In genomic region chr1:21654209-21654608, GRCh38 we compare ENCODE assay signal across 26 cellular contexts.
"Had no signal": no experiment of that assay in that cellular context is flagged by ENCODE, and none has a peak within 500 bp of the region (broad histone marks: within the 10 kb centered on the region; RNA-seq: fewer than 3 reads in every experiment).

No MANE protein-coding gene starts in this region.

- H3K9me3 ChIP-seq: Peyer's patch, SJCRH30 had no signal

- DNase-seq: activated CD4-positive, alpha-beta T cell treated with anti-CD3 and anti-CD28 coated beads for 4 hours; activated CD8-positive, alpha-beta memory T cell treated with anti-CD3 and anti-CD28 coated beads, Interleukin-2, amount 50 U/mL, for 4 hours; activated CD8-positive, alpha-beta T cell treated with anti-CD3 and anti-CD28 coated beads for 36 hours; activated gamma-delta T cell treated with Interleukin-2 at 50 U/mL for 16 hours; activated naive CD4-positive, alpha-beta T cell treated with anti-CD3 and anti-CD28 coated beads, Interleukin-2, amount 10 ng/mL, durations not matched to agents 7 days and 5 days; activated naive CD8-positive, alpha-beta T cell treated with anti-CD3 and anti-CD28 coated beads for 36 hours; activated T-cell treated with anti-CD3 and anti-CD28 coated beads, Interleukin-2, amount 50 U/mL, for 72 hours; Kasumi-1; KBM-7; NCI-H1105 treated with DMSO at 0.1 percent for 48 hours; NCI-H146; NCI-H1930; NCI-H2171; NCI-H2227 treated with DMSO at 0.1 percent for 48 hours; NCI-H446 treated with DMSO at 0.1 percent for 48 hours; NCI-H524 treated with DMSO at 0.1 percent for 48 hours; NCI-H774; Peyer's patch; Right ventricle myocardium superior; SW 1271 had no signal

- H3K9me3 Mint-ChIP-seq: activated CD8-positive, alpha-beta T cell treated with anti-CD3 and anti-CD28 coated beads for 36 hours; activated naive CD4-positive, alpha-beta T cell treated with anti-CD3 and anti-CD28 coated beads, Interleukin-2, amount 10 ng/mL, durations not matched to agents 7 days and 5 days; activated naive CD8-positive, alpha-beta T cell treated with anti-CD3 and anti-CD28 coated beads for 36 hours; activated T-cell treated with anti-CD3 and anti-CD28 coated beads, Interleukin-2, amount 50 U/mL, for 72 hours; activated T-helper 2 cell treated with anti-CD3 and anti-CD28 coated beads, Interferon-gamma antibody, Interleukin-2, Interleukin-4, amounts not matched to agents 10 μg/mL and 5 μg/mL and 100 μg/mL, durations not matched to agents 14 hours and 24 hours and 36 hours; T-helper 1 cell treated with Interleukin-12 subunit alpha and Interleukin-12 subunit beta and Interleukin-4 antibody, amounts not matched to agents 30 μg/mL and 1 μg/mL, for 36 hours had no signal

- H3K36me3 Mint-ChIP-seq: activated naive CD4-positive, alpha-beta T cell treated with anti-CD3 and anti-CD28 coated beads, Interleukin-2, amount 10 ng/mL, durations not matched to agents 7 days and 5 days; activated naive CD8-positive, alpha-beta T cell treated with anti-CD3 and anti-CD28 coated beads for 36 hours had no signal

- H3K27ac Mint-ChIP-seq: activated CD8-positive, alpha-beta T cell treated with anti-CD3 and anti-CD28 coated beads for 36 hours; activated naive CD4-positive, alpha-beta T cell treated with anti-CD3 and anti-CD28 coated beads, Interleukin-2, amount 10 ng/mL, durations not matched to agents 7 days and 5 days; activated naive CD8-positive, alpha-beta T cell treated with anti-CD3 and anti-CD28 coated beads for 36 hours; activated T-cell treated with anti-CD3 and anti-CD28 coated beads, Interleukin-2, amount 50 U/mL, for 72 hours; activated T-helper 2 cell treated with anti-CD3 and anti-CD28 coated beads, Interferon-gamma antibody, Interleukin-2, Interleukin-4, amounts not matched to agents 10 μg/mL and 5 μg/mL and 100 μg/mL, durations not matched to agents 14 hours and 24 hours and 36 hours; T-helper 1 cell treated with Interleukin-12 subunit alpha and Interleukin-12 subunit beta and Interleukin-4 antibody, amounts not matched to agents 30 μg/mL and 1 μg/mL, for 36 hours had no signal

- H3K4me3 ChIP-seq: Peyer's patch, SJCRH30 had no signal

- H3K27ac ChIP-seq: Peyer's patch, RWPE1 had no signal

- ATAC-seq: activated CD4-positive, CD25-positive, alpha-beta regulatory T cell treated with anti-CD3 and anti-CD28 coated beads, Interleukin-2, amount 50 U/mL, for 24 hours; activated CD8-positive, alpha-beta T cell treated with anti-CD3 and anti-CD28 coated beads for 36 hours; activated T-cell treated with anti-CD3 and anti-CD28 coated beads, Interleukin-2, amount 50 U/mL, for 72 hours; SK-N-SH treated with all-trans-retinoic acid at 6 μM for 48 hours had no signal

- H3K36me3 ChIP-seq: Peyer's patch, SJCRH30 had no signal

- H3K27me3 ChIP-seq: Peyer's patch, SJCRH30 had no signal

- H3K4me3 Mint-ChIP-seq: activated CD8-positive, alpha-beta T cell treated with anti-CD3 and anti-CD28 coated beads for 36 hours; activated naive CD4-positive, alpha-beta T cell treated with anti-CD3 and anti-CD28 coated beads, Interleukin-2, amount 10 ng/mL, durations not matched to agents 7 days and 5 days; activated naive CD8-positive, alpha-beta T cell treated with anti-CD3 and anti-CD28 coated beads for 36 hours; activated T-cell treated with anti-CD3 and anti-CD28 coated beads, Interleukin-2, amount 50 U/mL, for 72 hours; T-helper 1 cell treated with Interleukin-12 subunit alpha and Interleukin-12 subunit beta and Interleukin-4 antibody, amounts not matched to agents 30 μg/mL and 1 μg/mL, for 36 hours had no signal
